ENCODE assay signal across 23 cellular contexts in the genomic region with DNA sequence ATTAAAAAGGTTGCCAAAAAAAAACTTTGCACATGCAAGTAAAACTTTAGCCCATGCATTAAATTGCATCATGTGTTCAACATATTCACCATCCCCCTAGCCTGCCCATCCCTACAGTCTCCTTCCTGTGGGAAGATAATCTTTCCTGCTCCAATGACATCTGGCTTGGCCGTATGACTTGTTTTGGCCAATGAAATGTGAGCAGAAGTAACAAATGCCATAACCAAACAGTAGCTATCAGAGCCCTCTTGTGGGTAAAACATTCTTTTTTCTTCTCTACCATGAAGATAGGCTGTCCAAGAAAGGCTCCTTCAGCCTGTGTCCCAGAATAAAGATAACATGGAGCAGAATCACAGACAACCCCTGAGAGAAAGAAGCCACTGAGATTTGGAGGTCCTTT. TPM values are rescaled to one million over a fixed set of nuclear protein-coding genes. Genes with fewer than 3 reads are reported as not detected.
A peak's percentile ranks its signal among the peaks of the same experiment; 100 is the strongest.
DNase-seq lines count a peak whose midpoint lies in the region; ATAC-seq, FAIRE-seq and TF ChIP-seq lines count a peak whose summit lies in the region.
"Had no signal": no experiment of that assay in that cellular context is flagged by ENCODE, and none has a peak within 500 bp of the region (broad histone marks: within the 10 kb centered on the region; RNA-seq: fewer than 3 reads in every experiment).

No MANE protein-coding gene starts in this region.

- H3K9me3 ChIP-seq in PC-3 (ENCODE audit: low read length) = no peaks in the 10 kb centered on the region
- H3K9me3 ChIP-seq in naive thymus-derived CD4-positive, alpha-beta T cell (ENCODE audit: control insufficient read depth in 2 of 3, low read length in 3 of 3) = no peaks in the 10 kb centered on the region
- H3K9me3 ChIP-seq: BLaER1 had no signal

- no peak overlapping the region for H3K27ac Mint-ChIP-seq in naive thymus-derived CD4-positive, alpha-beta T cell
- H3K27ac Mint-ChIP-seq: GM23338, IgD-negative memory B cell had no signal

- intact Hi-C loops in PC-3 (cut with micrococcal nuclease) = no loop called here
- intact Hi-C loops in naive thymus-derived CD4-positive, alpha-beta T cell (cut with micrococcal nuclease) = no loop called here

- POLR2A ChIA-PET in PC-3 (lab: Charles Lee; ENCODE audit: unreplicated experiment) = no interaction called here
- POLR2A ChIA-PET in naive thymus-derived CD4-positive, alpha-beta T cell (lab: Charles Lee) = no interaction called here

- no peak overlapping the region for H3K4me2 ChIP-seq in PC-3 (ENCODE audit: low read length)
- H3K4me2 ChIP-seq: BLaER1, GM23338, PC-9 had no signal

- peaks cover 0 to 9% (median 0%) of the 10 kb centered on the region in 11 donors for H3K9me3 Mint-ChIP-seq in naive thymus-derived CD4-positive, alpha-beta T cell
- H3K9me3 Mint-ChIP-seq: GM23338, IgD-negative memory B cell had no signal

- H3K4me1 ChIP-seq in PC-3 (ENCODE audit: insufficient read depth, low read length) = no peaks in the 10 kb centered on the region
- H3K4me1 ChIP-seq in naive thymus-derived CD4-positive, alpha-beta T cell (ENCODE audit: control insufficient read depth in 2 of 2, insufficient read depth in 2 of 2, low read length in 2 of 2) = no peaks in the 10 kb centered on the region
- H3K4me1 ChIP-seq: BLaER1 had no signal

- H3K4me3 ChIP-seq in PC-3 (ENCODE audit: low read length) (no peak overlapping the region), bronchial epithelial cell (ENCODE audit: low read depth, low read length) (no peak overlapping the region)
- no peak overlapping the region for H3K4me3 ChIP-seq in naive thymus-derived CD4-positive, alpha-beta T cell (ENCODE audit: low read length)
- H3K4me3 ChIP-seq: BLaER1, GM23338, PC-9, SK-N-MC had no signal

- no peaks in the 10 kb centered on the region for H3F3A ChIP-seq in PC-3 (ENCODE audit: low read length, unreplicated experiment)

- H3K36me3 ChIP-seq in PC-3 (ENCODE audit: low read depth, low read length) = no peaks in the 10 kb centered on the region
- H3K36me3 ChIP-seq in bronchial epithelial cell (ENCODE audit: control insufficient read depth, insufficient read depth, low read length) = no peaks in the 10 kb centered on the region
- H3K36me3 ChIP-seq in naive thymus-derived CD4-positive, alpha-beta T cell (ENCODE audit: control insufficient read depth in 2 of 3, insufficient read depth in 3 of 3, low read length in 3 of 3) = no peaks in the 10 kb centered on the region
- H3K36me3 ChIP-seq: BLaER1 had no signal

- CTCF ChIA-PET in PC-3 (lab: Charles Lee) = interaction anchor here (0.6 kb wide), 1 partner anchor 206 kb away, joined by 3 read pairs; no protein-coding TSS in a partner anchor
- CTCF ChIA-PET in naive thymus-derived CD4-positive, alpha-beta T cell (lab: Charles Lee) = no interaction called here

- no peak for FAIRE-seq in bronchial epithelial cell (lab: Jason Lieb, UNC)
- FAIRE-seq: D721Med, GM18507, HTR-8/SVneo had no signal

- no TSS peak for BruUV-seq in PC-3 (replicated peaks; lab: Mats Ljungman, UMichigan)

- peaks cover 12 to 52% (median 48%) of the 10 kb centered on the region in 5 donors for H3K27me3 Mint-ChIP-seq in naive thymus-derived CD4-positive, alpha-beta T cell
- H3K27me3 Mint-ChIP-seq: IgD-negative memory B cell had no signal

- H3K9ac ChIP-seq in PC-3 (ENCODE audit: low read length) = no peak overlapping the region
- H3K9ac ChIP-seq: BLaER1 had no signal

- H3K4me3 Mint-ChIP-seq in naive thymus-derived CD4-positive, alpha-beta T cell = no peak overlapping the region
- H3K4me3 Mint-ChIP-seq: GM23338, IgD-negative memory B cell had no signal

- DNase-seq in DMS 273 (lab: John Stamatoyannopoulos, UW; ENCODE audit: unreplicated experiment) (peak; percentile 27), DMS 273 treated with DMSO at 0.1 percent for 48 hours (lab: John Stamatoyannopoulos, UW) (no peak), HT1080 (ENCODE audit: low read depth) (peak; percentile 34), PC-3 (no peak), bronchial epithelial cell (ENCODE audit: low read depth) (peak; percentile 11), AG08395 (ENCODE audit: low spot score) (no peak)
- DNase-seq in naive thymus-derived CD4-positive, alpha-beta T cell = no peak
- DNase-seq in activated CD4-positive, CD25-positive, alpha-beta regulatory T cell treated with anti-CD3 and anti-CD28 coated beads, Interleukin-2, amount 50 U/mL, for 72 hours = no peak
- DNase-seq: CD8-positive, alpha-beta memory T cell; GF-D8; Kasumi-1; NCI-H1105 treated with DMSO at 0.1 percent for 48 hours; NCI-H187 treated with DMSO at 0.1 percent for 48 hours; NCI-H526 treated with DMSO at 0.1 percent for 48 hours; PC-9 had no signal

- H3K9me2 ChIP-seq in PC-3 (replicated peaks; ENCODE audit: low read length) = no peaks in the 10 kb centered on the region

- H3K27me3 ChIP-seq in PC-3 (ENCODE audit: low read length) (peaks cover 23% of the 10 kb centered on the region), bronchial epithelial cell (ENCODE audit: control insufficient read depth, insufficient read depth, low read length) (no peaks in the 10 kb centered on the region)
- no peaks in the 10 kb centered on the region for H3K27me3 ChIP-seq in naive thymus-derived CD4-positive, alpha-beta T cell (ENCODE audit: control insufficient read depth in 2 of 2, insufficient read depth in 2 of 2, low read length in 2 of 2)
- H3K27me3 ChIP-seq: BLaER1 had no signal

- H2AFZ ChIP-seq in PC-3 (ENCODE audit: low read length) = no peak overlapping the region
- H2AFZ ChIP-seq: GM23338, PC-9 had no signal

- no peaks in the 10 kb centered on the region for H4K20me1 ChIP-seq in PC-3 (ENCODE audit: low read length)
- H4K20me1 ChIP-seq: BLaER1 had no signal

- no peaks in the 10 kb centered on the region for H3K36me3 Mint-ChIP-seq in naive thymus-derived CD4-positive, alpha-beta T cell
- H3K36me3 Mint-ChIP-seq: CD8-positive, alpha-beta memory T cell; IgD-negative memory B cell had no signal

- no peaks in the 10 kb centered on the region for H3K4me1 Mint-ChIP-seq in naive thymus-derived CD4-positive, alpha-beta T cell
- H3K4me1 Mint-ChIP-seq: CD8-positive, alpha-beta memory T cell; IgD-negative memory B cell had no signal

- H3K79me2 ChIP-seq in PC-3 (ENCODE audit: low read length) = no peaks in the 10 kb centered on the region

- no peak for TF ChIP-seq CTCF in PC-3 (conservative IDR thresholded peaks at IDR 0.05; ENCODE audit: low read depth, low read length)
- no peak for TF ChIP-seq CTCF in bronchial epithelial cell (IDR thresholded peaks at IDR 0.05; ENCODE audit: insufficient read depth, low read length, severe bottlenecking)

- peak; percentile 33; the same call in 1 of the 2 replicates for ATAC-seq in PC-3
- no peak for ATAC-seq in naive thymus-derived CD4-positive, alpha-beta T cell
- ATAC-seq: GM23338 had no signal

- H3K27ac ChIP-seq in PC-3 (ENCODE audit: low read length) = no peak overlapping the region
- no peak overlapping the region for H3K27ac ChIP-seq in naive thymus-derived CD4-positive, alpha-beta T cell (ENCODE audit: low read depth, low read length)
- H3K27ac ChIP-seq: 22Rv1, BLaER1, PC-9, SK-N-MC had no signal

RNA-seq across cellular contexts. Expression of a gene that starts 15.2 kb away (rescaled TPM):
- total RNA-seq in HT1080 (2014; rRNA removed; shearing (Covaris generic)) = 0.37 and 0.59 TPM in 2 replicates
- polyA plus RNA-seq in HT1080 (2015; cell fraction: cytosol; rRNA removed) = 0.44 and 0.97 TPM in 2 replicates
- 0.05 and 0.27 TPM in 2 replicates for polyA plus RNA-seq in HT1080 (2015; cell fraction: nucleus; rRNA removed)
- 0.77 and 3.3 TPM in 2 replicates for total RNA-seq in PC-3 (2014; rRNA removed)
- total RNA-seq in bronchial epithelial cell = under 0.01 and 0.13 TPM in 2 replicates
- total RNA-seq in naive thymus-derived CD4-positive, alpha-beta T cell = not detected
- not detected for polyA plus RNA-seq in naive thymus-derived CD4-positive, alpha-beta T cell
- total RNA-seq: CD8-positive, alpha-beta memory T cell had no signal
- polyA plus RNA-seq: CD8-positive, alpha-beta memory T cell; IgD-negative memory B cell had no signal

Comparison
In these comparisons a context has a peak if more than half of its experiments do, and no peak if none do; other contexts are left out.
1. DNase-seq: peak in DMS 273 (single experiment), HT1080 (single experiment) and bronchial epithelial cell (single experiment); none in DMS 273 treated with DMSO at 0.1 percent for 48 hours (single experiment), PC-3 (single experiment), naive thymus-derived CD4-positive, alpha-beta T cell (0 of 9), activated CD4-positive, CD25-positive, alpha-beta regulatory T cell treated with anti-CD3 and anti-CD28 coated beads, Interleukin-2, amount 50 U/mL, for 72 hours (single experiment) and AG08395 (single experiment).